18 cellular contexts compared by ENCODE assay signal in genomic region chr10:5288359-5288758, GRCh38.
A peak's percentile ranks its signal among the peaks of the same experiment; 100 is the strongest.
DNase-seq lines count a peak whose midpoint lies in the region; ATAC-seq lines count a peak whose summit lies in the region.
"Had no signal": no experiment of that assay in that cellular context is flagged by ENCODE, and none has a peak within 500 bp of the region (broad histone marks: within the 10 kb centered on the region; RNA-seq: fewer than 3 reads in every experiment).

No MANE protein-coding gene starts in this region.

- H3K9me3 Mint-ChIP-seq in T-helper 1 cell treated with Interleukin-12 subunit alpha and Interleukin-12 subunit beta and Interleukin-4 antibody, amounts not matched to agents 30 μg/mL and 1 μg/mL, for 36 hours = peaks cover 8% of the 10 kb centered on the region
- peaks cover 0 to 3% (median 0%) of the 10 kb centered on the region in 6 donors for H3K9me3 Mint-ChIP-seq in immature natural killer cell
- peaks cover 4% of the 10 kb centered on the region for H3K9me3 Mint-ChIP-seq in natural killer cell treated with Interleukin-12 subunit alpha and Interleukin-12 subunit beta and Interleukin-15 and Interleukin-18, amount 100 ng/mL, for 72 hours
- H3K9me3 Mint-ChIP-seq: CD8-positive, alpha-beta T cell had no signal

- H3K27me3 Mint-ChIP-seq in T-helper 1 cell treated with Interleukin-12 subunit alpha and Interleukin-12 subunit beta and Interleukin-4 antibody, amounts not matched to agents 30 μg/mL and 1 μg/mL, for 36 hours (ENCODE audit: low read depth) = no peaks in the 10 kb centered on the region
- peaks cover 5 to 8% (median 6%) of the 10 kb centered on the region in 3 donors for H3K27me3 Mint-ChIP-seq in immature natural killer cell (ENCODE audit: low read depth in 3 of 3)
- H3K27me3 Mint-ChIP-seq in natural killer cell treated with Interleukin-12 subunit alpha and Interleukin-12 subunit beta and Interleukin-15 and Interleukin-18, amount 100 ng/mL, for 72 hours = no peaks in the 10 kb centered on the region

- no peak overlapping the region for H3K4me3 Mint-ChIP-seq in T-helper 1 cell treated with Interleukin-12 subunit alpha and Interleukin-12 subunit beta and Interleukin-4 antibody, amounts not matched to agents 30 μg/mL and 1 μg/mL, for 36 hours
- peak overlapping the region in 2 of 5 donors; percentile 22 to 68 for H3K4me3 Mint-ChIP-seq in immature natural killer cell
- no peak overlapping the region for H3K4me3 Mint-ChIP-seq in natural killer cell treated with Interleukin-12 subunit alpha and Interleukin-12 subunit beta and Interleukin-15 and Interleukin-18, amount 100 ng/mL, for 72 hours
- H3K4me3 Mint-ChIP-seq: CD14-positive monocyte; CD8-positive, alpha-beta T cell had no signal

- peaks cover 56% of the 10 kb centered on the region for H3K4me1 Mint-ChIP-seq in T-helper 1 cell treated with Interleukin-12 subunit alpha and Interleukin-12 subunit beta and Interleukin-4 antibody, amounts not matched to agents 30 μg/mL and 1 μg/mL, for 36 hours (ENCODE audit: low read depth)
- peaks cover 77 to 88% of the 10 kb centered on the region in 2 donors for H3K4me1 Mint-ChIP-seq in immature natural killer cell
- H3K4me1 Mint-ChIP-seq in natural killer cell treated with Interleukin-12 subunit alpha and Interleukin-12 subunit beta and Interleukin-15 and Interleukin-18, amount 100 ng/mL, for 72 hours (ENCODE audit: low read depth in 2 of 2) = peaks cover 70 to 79% of the 10 kb centered on the region in 2 donors

- peak overlapping the region; percentile 11 for H3K27ac Mint-ChIP-seq in T-helper 1 cell treated with Interleukin-12 subunit alpha and Interleukin-12 subunit beta and Interleukin-4 antibody, amounts not matched to agents 30 μg/mL and 1 μg/mL, for 36 hours
- H3K27ac Mint-ChIP-seq in immature natural killer cell = peak overlapping the region; percentile 76 to 99 (median 94)
- H3K27ac Mint-ChIP-seq in natural killer cell treated with Interleukin-12 subunit alpha and Interleukin-12 subunit beta and Interleukin-15 and Interleukin-18, amount 100 ng/mL, for 72 hours = peak overlapping the region; percentile 99

- ATAC-seq in natural killer cell treated with Interleukin-12 subunit alpha and Interleukin-12 subunit beta and Interleukin-15 and Interleukin-18, amount 100 ng/mL, for 72 hours = no peak
- ATAC-seq in GM19463 (IDR thresholded peaks at IDR 0.05; ENCODE audit: unreplicated experiment) (no peak), HG03159 (IDR thresholded peaks at IDR 0.05; ENCODE audit: unreplicated experiment) (no peak)
- ATAC-seq: CD8-positive, alpha-beta T cell; GM12878 had no signal

- DNase-seq in T-helper 1 cell (no peak), immature natural killer cell (no peak), NCI-H2227 (lab: John Stamatoyannopoulos, UW; ENCODE audit: unreplicated experiment) (no peak)
- DNase-seq in natural killer cell treated with Interleukin-12 subunit alpha and Interleukin-12 subunit beta and Interleukin-15 and Interleukin-18, amount 100 ng/mL, for 72 hours (ENCODE audit: low spot score) = no peak
- DNase-seq: ACHN; AML-193; BE2C; CD8-positive, alpha-beta T cell; DMS 273 treated with DMSO at 0.1 percent for 48 hours; DMS79; EL; GDM1; GOT3 had no signal

- H3K36me3 Mint-ChIP-seq in T-helper 1 cell treated with Interleukin-12 subunit alpha and Interleukin-12 subunit beta and Interleukin-4 antibody, amounts not matched to agents 30 μg/mL and 1 μg/mL, for 36 hours (ENCODE audit: low read depth) = peaks cover 23% of the 10 kb centered on the region
- H3K36me3 Mint-ChIP-seq in immature natural killer cell = peaks cover 9 to 27% (median 24%) of the 10 kb centered on the region in 3 donors
- H3K36me3 Mint-ChIP-seq in natural killer cell treated with Interleukin-12 subunit alpha and Interleukin-12 subunit beta and Interleukin-15 and Interleukin-18, amount 100 ng/mL, for 72 hours = peaks cover 41% of the 10 kb centered on the region
- H3K36me3 Mint-ChIP-seq: CD8-positive, alpha-beta T cell had no signal

Comparison
In these comparisons a context has a peak if more than half of its experiments do, and no peak if none do; other contexts are left out.
1. H3K27ac Mint-ChIP-seq: peak in every context shown above with its lines; median percentile 99 in natural killer cell treated with Interleukin-12 subunit alpha and Interleukin-12 subunit beta and Interleukin-15 and Interleukin-18, amount 100 ng/mL, for 72 hours; 94 in immature natural killer cell; 11 in T-helper 1 cell treated with Interleukin-12 subunit alpha and Interleukin-12 subunit beta and Interleukin-4 antibody, amounts not matched to agents 30 μg/mL and 1 μg/mL, for 36 hours.